ENCODE assay signal across 8 cellular contexts in the genomic region with DNA sequence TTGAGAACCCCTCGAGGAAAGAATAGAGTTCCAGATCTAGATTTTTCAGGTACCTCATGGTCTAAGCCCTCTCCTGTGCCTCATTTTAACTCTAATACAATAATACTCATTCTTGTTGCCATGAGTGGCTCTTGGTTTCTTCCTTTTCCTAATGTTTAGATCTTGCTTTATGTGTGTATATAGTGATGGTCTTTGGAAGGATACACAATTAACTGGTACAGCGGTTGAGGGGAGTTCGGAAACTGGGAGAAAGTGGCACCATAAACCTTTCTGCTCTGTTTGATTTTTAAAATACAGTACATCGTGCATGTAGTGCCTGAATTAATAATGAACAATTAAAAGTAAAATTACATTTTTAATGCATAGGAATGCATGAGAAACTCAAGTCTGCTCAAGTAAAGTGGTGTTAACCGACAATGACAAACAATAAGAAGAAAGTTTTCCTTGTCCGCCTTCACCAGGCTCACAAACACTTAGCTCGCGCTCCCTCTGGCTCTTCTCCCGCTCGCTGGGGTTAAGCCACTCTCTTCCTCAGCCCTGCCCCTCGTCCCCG. TPM values are rescaled to one million over a fixed set of nuclear protein-coding genes. Genes with fewer than 3 reads are reported as not detected.
A peak's percentile ranks its signal among the peaks of the same experiment; 100 is the strongest.
DNase-seq lines count a peak whose midpoint lies in the region; ATAC-seq and TF ChIP-seq lines count a peak whose summit lies in the region.

No MANE protein-coding gene starts in this region.

- no peaks in the 10 kb centered on the region for H3K27me3 ChIP-seq in HL-60 (ENCODE audit: insufficient read depth, poor library complexity, severe bottlenecking)

- H3K27me3 Mint-ChIP-seq in chondrocyte (ENCODE audit: low read depth) (no peaks in the 10 kb centered on the region), osteocyte (ENCODE audit: unreplicated experiment) (no peaks in the 10 kb centered on the region)

- H3K36me3 Mint-ChIP-seq in chondrocyte (ENCODE audit: low read depth) (peaks cover 1% of the 10 kb centered on the region), osteocyte (ENCODE audit: unreplicated experiment) (peaks cover 3% of the 10 kb centered on the region)

- no peak for DNase-seq in HL-60 (ENCODE audit: low read depth in 1 of 2, low spot score in 1 of 2)
- no peak for DNase-seq in chondrocyte (ENCODE audit: low spot score)
- no peak for DNase-seq in osteocyte (ENCODE audit: extremely low spot score, unreplicated experiment)
- DNase-seq in NCI-H1930 (lab: John Stamatoyannopoulos, UW) = no peak
- DNase-seq in omental fat pad (ENCODE audit: low spot score) = no peak
- DNase-seq in GM13977 (ENCODE audit: low spot score) = no peak

- H3K4me3 Mint-ChIP-seq in chondrocyte (ENCODE audit: unreplicated experiment) = peak overlapping the region; percentile 94
- H3K4me3 Mint-ChIP-seq in osteocyte (ENCODE audit: unreplicated experiment) = peak overlapping the region; percentile 99

- ATAC-seq in GM18520 (IDR thresholded peaks at IDR 0.05; ENCODE audit: unreplicated experiment) = peak; percentile 4
- no peak for ATAC-seq in omental fat pad (ENCODE audit: low FRiP score)
- no peak for ATAC-seq in GM19023 (IDR thresholded peaks at IDR 0.05; ENCODE audit: unreplicated experiment)

- H3K27ac ChIP-seq in HL-60 (replicated peaks) = peak overlapping the region; percentile 19; the same call in 1 of the 2 replicates

- peak overlapping the region; percentile 21 for H3K4me3 ChIP-seq in HL-60 (replicated peaks; ENCODE audit: insufficient read depth, low read length)

- TF ChIP-seq CTCF in HL-60 (IDR thresholded peaks at IDR 0.05; ENCODE audit: insufficient read depth, low read length) = no peak
- TF ChIP-seq CTCF in chondrocyte (IDR thresholded peaks at IDR 0.05) = peak; percentile 6
- TF ChIP-seq CTCF in osteocyte (IDR thresholded peaks at IDR 0.05) = no peak
- TF ChIP-seq CTCF in omental fat pad (IDR thresholded peaks at IDR 0.05) = no peak
- no peak for TF ChIP-seq CTCF in GM13977 (IDR thresholded peaks at IDR 0.05; ENCODE audit: extremely low read depth, insufficient read depth, missing control alignments)

- in situ Hi-C loops in GM13977 (cut with MboI; ENCODE audit: low pct_unique_long_range_greater_than_20kb, low sequenced_read_pairs, unreplicated experiment) = no loop called here

- H3K4me1 Mint-ChIP-seq in chondrocyte (ENCODE audit: low read depth) (peaks cover 29% of the 10 kb centered on the region), osteocyte (ENCODE audit: unreplicated experiment) (peaks cover 32% of the 10 kb centered on the region)

- no peaks in the 10 kb centered on the region for H3K9me3 Mint-ChIP-seq in chondrocyte (ENCODE audit: low read depth)
- no peaks in the 10 kb centered on the region for H3K9me3 Mint-ChIP-seq in osteocyte (ENCODE audit: unreplicated experiment)

- peak overlapping the region; percentile 94 for H3K27ac Mint-ChIP-seq in chondrocyte (ENCODE audit: unreplicated experiment)
- H3K27ac Mint-ChIP-seq in osteocyte (ENCODE audit: unreplicated experiment) = peak overlapping the region; percentile 82

RNA-seq across cellular contexts. Expression of gene EIF4EBP2, which starts 0.4 kb away (rescaled TPM):
- total RNA-seq in chondrocyte (39.6 to 52.9 TPM (median 41.0 TPM) in 3 replicates), osteocyte (40.4 and 41.1 TPM in 2 replicates), omental fat pad (100 to 1,000 TPM; 104 to 195 (median 141) TPM)

RNA-seq across cellular contexts. Expression of gene LRRC20, which starts 21.1 kb away (rescaled TPM):
- total RNA-seq in chondrocyte (8.8 to 10.8 TPM (median 9.5 TPM) in 3 replicates), osteocyte (4.0 and 5.8 TPM in 2 replicates), omental fat pad (1 to 10 TPM; 2.0 to 5.8 (median 2.5) TPM)

RNA-seq across cellular contexts. Expression of gene NODAL, which starts 37.9 kb away (rescaled TPM):
- total RNA-seq in chondrocyte (0.49 TPM in 1 of 3 replicates, not detected in the others), osteocyte (not detected in 2 replicates), omental fat pad (not detected)
